In the genomic region with DNA sequence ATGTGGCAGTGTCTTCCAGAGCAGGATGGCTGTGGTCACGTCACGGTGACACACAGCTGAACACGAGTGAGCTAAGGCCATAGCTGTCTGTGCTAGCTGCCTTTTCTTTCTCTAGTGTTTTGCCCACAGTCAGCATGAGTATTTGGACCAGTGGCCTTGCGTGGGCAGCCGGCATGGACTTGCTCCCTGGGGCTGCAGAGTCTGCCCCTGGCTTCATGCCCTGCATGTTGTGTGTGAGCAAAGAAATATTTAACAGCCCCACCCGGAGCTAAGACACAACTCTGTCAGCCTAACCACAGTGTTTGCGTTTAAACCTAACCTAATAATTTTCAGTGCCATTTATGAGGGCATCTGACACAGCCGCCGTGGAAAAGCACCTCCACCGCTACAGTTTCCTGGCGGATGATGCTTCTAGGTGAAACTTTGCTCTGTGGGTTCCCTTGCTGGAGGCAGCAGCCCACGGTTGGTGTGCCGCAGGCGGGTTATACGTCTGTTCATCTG, we compare ENCODE assay signal across 11 cellular contexts. TPM values are rescaled to one million over a fixed set of nuclear protein-coding genes. Genes with fewer than 3 reads are reported as not detected.
DNase-seq lines count a peak whose midpoint lies in the region; ATAC-seq, FAIRE-seq and TF ChIP-seq lines count a peak whose summit lies in the region.
"Had no signal": no experiment of that assay in that cellular context is flagged by ENCODE, and none has a peak within 500 bp of the region (broad histone marks: within the 10 kb centered on the region; RNA-seq: fewer than 3 reads in every experiment).

No MANE protein-coding gene starts in this region.

- POLR2A ChIA-PET in CD8-positive, alpha-beta memory T cell (lab: Charles Lee), result interaction anchor here (2.6 kb wide), 1 partner anchor 11 kb away, joined by 20 read pairs; no protein-coding TSS in a partner anchor

- TF ChIP-seq CTCF in astrocyte (IDR thresholded peaks at IDR 0.05; ENCODE audit: insufficient read depth, low read depth, low read length), result no peak

- peaks cover 39% of the 10 kb centered on the region for H4K20me1 ChIP-seq in astrocyte (ENCODE audit: insufficient read depth, low read length)

- H3K4me2 ChIP-seq in astrocyte (ENCODE audit: low read length), result peak overlapping the region; percentile 26

- H3K36me3 Mint-ChIP-seq in CD8-positive, alpha-beta memory T cell, result peaks cover 0 to 23% (median 7%) of the 10 kb centered on the region in 3 donors
- peaks cover 38% of the 10 kb centered on the region for H3K36me3 Mint-ChIP-seq in T-helper 2 cell treated with Interferon-gamma antibody and Interleukin-4, amounts not matched to agents 5 μg/mL and 100 μg/mL, for 36 hours (ENCODE audit: low read depth)
- H3K36me3 Mint-ChIP-seq in astrocyte (ENCODE audit: low read depth, unreplicated experiment), result peaks cover 2% of the 10 kb centered on the region
- H3K36me3 Mint-ChIP-seq in natural killer cell treated with Interleukin-12 subunit alpha and Interleukin-12 subunit beta and Interleukin-15 and Interleukin-18, amount 100 ng/mL, for 72 hours, result no peaks in the 10 kb centered on the region

- no peak overlapping the region for H2AFZ ChIP-seq in astrocyte (ENCODE audit: low read depth, low read length)

- no peaks in the 10 kb centered on the region for H3K27me3 ChIP-seq in CD8-positive, alpha-beta memory T cell (ENCODE audit: insufficient read depth, low read length, poor library complexity, severe bottlenecking)
- H3K27me3 ChIP-seq in astrocyte (ENCODE audit: insufficient read depth, low read length), result no peaks in the 10 kb centered on the region
- H3K27me3 ChIP-seq: colonic mucosa had no signal

- peak overlapping the region; percentile 71 to 97 (median 90) for H3K27ac Mint-ChIP-seq in CD8-positive, alpha-beta memory T cell
- H3K27ac Mint-ChIP-seq in T-helper 2 cell treated with Interferon-gamma antibody and Interleukin-4, amounts not matched to agents 5 μg/mL and 100 μg/mL, for 36 hours, result no peak overlapping the region
- no peak overlapping the region for H3K27ac Mint-ChIP-seq in astrocyte (ENCODE audit: unreplicated experiment)
- peak overlapping the region; percentile 83 to 91 for H3K27ac Mint-ChIP-seq in natural killer cell treated with Interleukin-12 subunit alpha and Interleukin-12 subunit beta and Interleukin-15 and Interleukin-18, amount 100 ng/mL, for 72 hours

- CTCF ChIA-PET in CD8-positive, alpha-beta memory T cell (lab: Charles Lee), result interaction anchor here (1.0 to 2.9 kb wide), 3 partner anchors 11 to 51 kb away, joined by 4 to 14 read pairs (median 10); no protein-coding TSS in a partner anchor

- H3K9me3 Mint-ChIP-seq in CD8-positive, alpha-beta memory T cell, result no peaks in the 10 kb centered on the region
- no peaks in the 10 kb centered on the region for H3K9me3 Mint-ChIP-seq in T-helper 2 cell treated with Interferon-gamma antibody and Interleukin-4, amounts not matched to agents 5 μg/mL and 100 μg/mL, for 36 hours
- no peaks in the 10 kb centered on the region for H3K9me3 Mint-ChIP-seq in astrocyte (ENCODE audit: unreplicated experiment)
- no peaks in the 10 kb centered on the region for H3K9me3 Mint-ChIP-seq in natural killer cell treated with Interleukin-12 subunit alpha and Interleukin-12 subunit beta and Interleukin-15 and Interleukin-18, amount 100 ng/mL, for 72 hours

- no peak overlapping the region for H3K4me3 ChIP-seq in CD8-positive, alpha-beta memory T cell (ENCODE audit: low read length)
- no peak overlapping the region for H3K4me3 ChIP-seq in astrocyte (ENCODE audit: insufficient read depth, low read depth, low read length)
- H3K4me3 ChIP-seq: colonic mucosa, SK-N-MC had no signal

- peak; percentile 32 to 85 (median 70) for DNase-seq in CD8-positive, alpha-beta memory T cell
- peak; percentile 48 for DNase-seq in T-helper 2 cell treated with Interferon-gamma antibody and Interleukin-4, amounts not matched to agents 5 μg/mL and 100 μg/mL, for 36 hours (ENCODE audit: low spot score)
- DNase-seq in astrocyte (ENCODE audit: low read depth) (peak; percentile 44), NCI-H1930 (lab: John Stamatoyannopoulos, UW) (no peak), NCI-H1417 treated with DMSO at 0.1 percent for 48 hours (lab: John Stamatoyannopoulos, UW) (no peak)
- DNase-seq in natural killer cell treated with Interleukin-12 subunit alpha and Interleukin-12 subunit beta and Interleukin-15 and Interleukin-18, amount 100 ng/mL, for 72 hours (ENCODE audit: low spot score), result peak; percentile 79
- DNase-seq: colonic mucosa had no signal

- no peaks in the 10 kb centered on the region for H3K36me3 ChIP-seq in CD8-positive, alpha-beta memory T cell (ENCODE audit: insufficient read depth, low read length)
- no peaks in the 10 kb centered on the region for H3K36me3 ChIP-seq in astrocyte (ENCODE audit: insufficient read depth, low read length)
- H3K36me3 ChIP-seq: colonic mucosa had no signal

- H3K9ac ChIP-seq in astrocyte (ENCODE audit: low read length), result no peak overlapping the region

- ATAC-seq in natural killer cell treated with Interleukin-12 subunit alpha and Interleukin-12 subunit beta and Interleukin-15 and Interleukin-18, amount 100 ng/mL, for 72 hours, result peak; percentile 84 to 88
- no peak for ATAC-seq in GM19324 (IDR thresholded peaks at IDR 0.05; ENCODE audit: low FRiP score, unreplicated experiment)
- no peak for ATAC-seq in GM18873 (IDR thresholded peaks at IDR 0.05; ENCODE audit: low FRiP score, unreplicated experiment)
- ATAC-seq: HCT116 had no signal

- H3K27ac ChIP-seq in CD8-positive, alpha-beta memory T cell (ENCODE audit: low read depth, low read length), result peak overlapping the region; percentile 35
- no peak overlapping the region for H3K27ac ChIP-seq in astrocyte (ENCODE audit: low read depth, low read length)
- H3K27ac ChIP-seq: colonic mucosa, SK-N-MC had no signal

- no peaks in the 10 kb centered on the region for H3K27me3 Mint-ChIP-seq in CD8-positive, alpha-beta memory T cell
- H3K27me3 Mint-ChIP-seq in T-helper 2 cell treated with Interferon-gamma antibody and Interleukin-4, amounts not matched to agents 5 μg/mL and 100 μg/mL, for 36 hours (ENCODE audit: low read depth), result no peaks in the 10 kb centered on the region
- H3K27me3 Mint-ChIP-seq in astrocyte (ENCODE audit: low read depth, unreplicated experiment), result no peaks in the 10 kb centered on the region
- H3K27me3 Mint-ChIP-seq in natural killer cell treated with Interleukin-12 subunit alpha and Interleukin-12 subunit beta and Interleukin-15 and Interleukin-18, amount 100 ng/mL, for 72 hours, result no peaks in the 10 kb centered on the region

- peaks cover 19% of the 10 kb centered on the region for H3K4me1 ChIP-seq in CD8-positive, alpha-beta memory T cell (ENCODE audit: insufficient read depth, low read length)
- H3K4me1 ChIP-seq in astrocyte (ENCODE audit: insufficient read depth, low read length), result peaks cover 11% of the 10 kb centered on the region
- H3K4me1 ChIP-seq: colonic mucosa had no signal

- no peaks in the 10 kb centered on the region for H3K9me3 ChIP-seq in CD8-positive, alpha-beta memory T cell (ENCODE audit: low read length)
- H3K9me3 ChIP-seq in astrocyte (ENCODE audit: insufficient read depth, low read depth, low read length), result no peaks in the 10 kb centered on the region
- H3K9me3 ChIP-seq: colonic mucosa had no signal

- peaks cover 9% of the 10 kb centered on the region for H3K79me2 ChIP-seq in astrocyte (ENCODE audit: insufficient read depth, low read length)

- H3K4me3 Mint-ChIP-seq in CD8-positive, alpha-beta memory T cell, result peak overlapping the region; percentile 5 to 90 (median 72)
- H3K4me3 Mint-ChIP-seq in T-helper 2 cell treated with Interferon-gamma antibody and Interleukin-4, amounts not matched to agents 5 μg/mL and 100 μg/mL, for 36 hours, result peak overlapping the region; percentile 39
- no peak overlapping the region for H3K4me3 Mint-ChIP-seq in astrocyte (ENCODE audit: unreplicated experiment)
- peak overlapping the region; percentile 77 for H3K4me3 Mint-ChIP-seq in natural killer cell treated with Interleukin-12 subunit alpha and Interleukin-12 subunit beta and Interleukin-15 and Interleukin-18, amount 100 ng/mL, for 72 hours

- FAIRE-seq in astrocyte (lab: Jason Lieb, UNC), result no peak

- H3K4me1 Mint-ChIP-seq in CD8-positive, alpha-beta memory T cell, result peaks cover 47 to 62% (median 52%) of the 10 kb centered on the region in 3 donors
- peaks cover 34% of the 10 kb centered on the region for H3K4me1 Mint-ChIP-seq in T-helper 2 cell treated with Interferon-gamma antibody and Interleukin-4, amounts not matched to agents 5 μg/mL and 100 μg/mL, for 36 hours (ENCODE audit: low read depth)
- H3K4me1 Mint-ChIP-seq in astrocyte (ENCODE audit: low read depth, unreplicated experiment), result peaks cover 6% of the 10 kb centered on the region
- peaks cover 49 to 55% of the 10 kb centered on the region in 2 donors for H3K4me1 Mint-ChIP-seq in natural killer cell treated with Interleukin-12 subunit alpha and Interleukin-12 subunit beta and Interleukin-15 and Interleukin-18, amount 100 ng/mL, for 72 hours (ENCODE audit: low read depth in 2 of 2)

RNA-seq across cellular contexts. Expression of gene CHST12, which starts 14.6 kb away (rescaled TPM):
- total RNA-seq in CD8-positive, alpha-beta memory T cell, result 1 to 10 TPM; 7.7 to 8.3 TPM
- polyA plus RNA-seq in CD8-positive, alpha-beta memory T cell, result 63.0 TPM
- total RNA-seq in astrocyte, result 18.5 and 22.0 TPM in 2 replicates
- total RNA-seq in natural killer cell treated with Interleukin-12 subunit alpha and Interleukin-12 subunit beta and Interleukin-15 and Interleukin-18, amount 100 ng/mL, for 72 hours, result 10 to 100 TPM; 29.6 to 31.7 TPM

RNA-seq across cellular contexts. Expression of gene GRIFIN, which starts 58.2 kb away (rescaled TPM):
- not detected for total RNA-seq in CD8-positive, alpha-beta memory T cell
- not detected for polyA plus RNA-seq in CD8-positive, alpha-beta memory T cell
- total RNA-seq in astrocyte, result not detected in 2 replicates
- total RNA-seq in natural killer cell treated with Interleukin-12 subunit alpha and Interleukin-12 subunit beta and Interleukin-15 and Interleukin-18, amount 100 ng/mL, for 72 hours, result not detected
- total RNA-seq: colonic mucosa had no signal

Comparison
In these comparisons a context has a peak if more than half of its experiments do, and no peak if none do; other contexts are left out.
1. DNase-seq: peak in CD8-positive, alpha-beta memory T cell (5 of 5), T-helper 2 cell treated with Interferon-gamma antibody and Interleukin-4, amounts not matched to agents 5 μg/mL and 100 μg/mL, for 36 hours (single experiment), astrocyte (single experiment) and natural killer cell treated with Interleukin-12 subunit alpha and Interleukin-12 subunit beta and Interleukin-15 and Interleukin-18, amount 100 ng/mL, for 72 hours (single experiment); none in NCI-H1930 (0 of 2) and NCI-H1417 treated with DMSO at 0.1 percent for 48 hours (single experiment).
2. H3K27ac Mint-ChIP-seq: peak in CD8-positive, alpha-beta memory T cell (8 of 8) and natural killer cell treated with Interleukin-12 subunit alpha and Interleukin-12 subunit beta and Interleukin-15 and Interleukin-18, amount 100 ng/mL, for 72 hours (2 of 2); none in T-helper 2 cell treated with Interferon-gamma antibody and Interleukin-4, amounts not matched to agents 5 μg/mL and 100 μg/mL, for 36 hours (single experiment) and astrocyte (single experiment).
3. ATAC-seq: peak in natural killer cell treated with Interleukin-12 subunit alpha and Interleukin-12 subunit beta and Interleukin-15 and Interleukin-18, amount 100 ng/mL, for 72 hours (2 of 2); none in GM19324 (single experiment) and GM18873 (single experiment).